ENCODE assay signal across 9 cellular contexts in the genomic region with DNA sequence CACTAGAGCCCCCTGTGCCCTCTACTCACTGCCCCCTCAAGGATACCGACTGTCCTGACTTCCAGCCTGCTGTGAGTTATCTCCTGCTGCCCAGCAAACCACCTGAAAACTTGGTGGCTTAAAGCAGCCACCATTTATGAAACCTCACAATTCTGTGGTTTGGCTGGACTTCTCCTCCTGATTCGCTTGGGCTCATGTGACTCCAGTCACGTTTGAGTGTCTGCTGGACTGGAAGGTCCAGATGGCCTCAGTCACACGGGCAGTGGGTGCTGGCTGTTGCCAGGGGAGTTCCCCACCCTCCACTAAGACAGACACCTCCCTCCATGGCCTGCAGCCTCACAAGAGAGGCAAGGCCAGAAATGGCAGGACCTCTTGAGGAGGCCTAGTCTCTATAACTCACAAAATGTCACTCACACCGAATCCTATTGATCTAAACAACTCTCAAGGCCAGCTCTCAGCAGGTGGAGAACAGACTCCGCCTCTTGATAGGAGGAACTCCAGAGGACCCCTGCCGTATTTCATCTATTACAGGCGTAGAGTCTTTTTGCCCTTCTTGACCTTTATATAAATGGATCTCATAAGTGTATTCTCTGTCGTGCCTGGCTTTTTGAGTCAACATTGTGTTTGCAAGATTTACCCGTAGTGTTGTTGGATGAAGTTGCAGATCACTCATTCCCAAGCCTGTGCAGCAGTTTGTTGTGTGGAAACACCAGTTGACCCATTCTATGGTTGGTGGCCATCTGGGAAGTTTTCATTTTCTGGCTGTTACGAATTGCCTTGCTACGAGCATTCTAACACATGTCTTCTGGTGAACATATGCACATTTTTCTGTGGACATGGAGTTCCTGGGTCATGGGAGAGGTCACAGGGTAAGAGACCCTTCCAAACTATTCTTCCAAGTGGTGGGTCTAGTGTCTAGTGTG. TPM values are rescaled to one million over a fixed set of nuclear protein-coding genes. Genes with fewer than 3 reads are reported as not detected.
DNase-seq lines count a peak whose midpoint lies in the region; ATAC-seq and TF ChIP-seq lines count a peak whose summit lies in the region.
"Had no signal": no experiment of that assay in that cellular context is flagged by ENCODE, and none has a peak within 500 bp of the region (broad histone marks: within the 10 kb centered on the region; RNA-seq: fewer than 3 reads in every experiment).

No MANE protein-coding gene starts in this region.

- TF ChIP-seq POLR2A in breast epithelium (IDR thresholded peaks at IDR 0.05) (no peak), esophagus muscularis mucosa (IDR thresholded peaks at IDR 0.05; ENCODE audit: low read depth) (no peak)

- H3K4me3 ChIP-seq in breast epithelium: no peak overlapping the region
- H3K4me3 ChIP-seq in esophagus muscularis mucosa: no peak overlapping the region

- 71% methylated on average over 12 of the region's 12 CpGs for WGBS in esophagus muscularis mucosa

- peak; percentile 60 for ATAC-seq in HG03097 (IDR thresholded peaks at IDR 0.05; ENCODE audit: low FRiP score, unreplicated experiment)
- peak; percentile 38 to 48 for ATAC-seq in stimulated activated naive B cell treated with anti-CD40 and anti-IgM and Interleukin-4, amounts not matched to agents 10 μg/mL and 1 μg/mL and 100 μg/mL, for 72 hours (replicated peaks)

- DNase-seq in breast epithelium (ENCODE audit: low spot score in 2 of 2) (peak in 1 of 2 donors; percentile 39), MCF 10A (ENCODE audit: unreplicated experiment) (no peak), esophagus muscularis mucosa (ENCODE audit: extremely low spot score) (no peak), OCI-M2 (lab: John Stamatoyannopoulos, UW; ENCODE audit: unreplicated experiment) (no peak), chondrocyte (ENCODE audit: low spot score) (no peak)
- DNase-seq in stimulated activated naive B cell treated with anti-CD40 and anti-IgM and Interleukin-4, amounts not matched to agents 10 μg/mL and 1 μg/mL and 100 μg/mL, for 72 hours: no peak
- DNase-seq in activated CD8-positive, alpha-beta memory T cell treated with anti-CD3 and anti-CD28 coated beads, Interleukin-2, amount 50 U/mL, for 48 hours: no peak

- TF ChIP-seq EP300 in esophagus muscularis mucosa (IDR thresholded peaks at IDR 0.05): no peak

- H3K9me3 Mint-ChIP-seq in MCF 10A (ENCODE audit: unreplicated experiment) (no peaks in the 10 kb centered on the region), chondrocyte (ENCODE audit: low read depth) (no peaks in the 10 kb centered on the region)
- H3K9me3 Mint-ChIP-seq in stimulated activated naive B cell treated with anti-CD40 and anti-IgM and Interleukin-4, amounts not matched to agents 10 μg/mL and 1 μg/mL and 100 μg/mL, for 72 hours: no peaks in the 10 kb centered on the region
- H3K9me3 Mint-ChIP-seq: T-helper 1 cell treated with Interleukin-12 subunit alpha and Interleukin-12 subunit beta and Interleukin-4 antibody, amounts not matched to agents 30 μg/mL and 1 μg/mL, for 36 hours had no signal

- POLR2A ChIA-PET in MCF 10A (lab: Yijun Ruan, JAX): interaction anchor here (0.8 kb wide), 2 partner anchors 32 to 72 kb away, joined by 3 read pairs; no protein-coding TSS in a partner anchor

- H3K27ac Mint-ChIP-seq in MCF 10A (ENCODE audit: low read depth, unreplicated experiment): no peak overlapping the region
- H3K27ac Mint-ChIP-seq in stimulated activated naive B cell treated with anti-CD40 and anti-IgM and Interleukin-4, amounts not matched to agents 10 μg/mL and 1 μg/mL and 100 μg/mL, for 72 hours: no peak overlapping the region
- H3K27ac Mint-ChIP-seq in chondrocyte (ENCODE audit: unreplicated experiment): no peak overlapping the region
- H3K27ac Mint-ChIP-seq: T-helper 1 cell treated with Interleukin-12 subunit alpha and Interleukin-12 subunit beta and Interleukin-4 antibody, amounts not matched to agents 30 μg/mL and 1 μg/mL, for 36 hours had no signal

- CTCF ChIA-PET in MCF 10A (lab: Yijun Ruan, JAX): no interaction called here

- H3K4me1 ChIP-seq in breast epithelium (peaks cover 13 to 19% of the 10 kb centered on the region in 2 donors), esophagus muscularis mucosa (peaks cover 68 to 91% (median 79%) of the 10 kb centered on the region in 4 donors)

- H3K36me3 Mint-ChIP-seq in MCF 10A (ENCODE audit: insufficient read depth, unreplicated experiment): peaks cover 15% of the 10 kb centered on the region
- H3K36me3 Mint-ChIP-seq in stimulated activated naive B cell treated with anti-CD40 and anti-IgM and Interleukin-4, amounts not matched to agents 10 μg/mL and 1 μg/mL and 100 μg/mL, for 72 hours: peaks cover 0 to 4% of the 10 kb centered on the region in 2 donors
- H3K36me3 Mint-ChIP-seq in chondrocyte (ENCODE audit: low read depth): peaks cover 13% of the 10 kb centered on the region

- H3K27ac ChIP-seq in breast epithelium: peak overlapping the region; percentile 3 to 46
- peak overlapping the region in 3 of 4 donors; percentile 77 to 87 (median 86) for H3K27ac ChIP-seq in esophagus muscularis mucosa (replicated peaks in 1 of 4)

- H3K36me3 ChIP-seq in breast epithelium (no peaks in the 10 kb centered on the region), esophagus muscularis mucosa (peaks cover 4 to 38% (median 35%) of the 10 kb centered on the region in 4 donors)

- intact Hi-C loops in breast epithelium (cut with DNase I; ENCODE audit: low total_unique reads) (no loop called here), MCF 10A (cut with micrococcal nuclease) (no loop called here), esophagus muscularis mucosa (cut with DNase I) (no loop called here)

- H3K9me3 ChIP-seq in breast epithelium: no peaks in the 10 kb centered on the region
- H3K9me3 ChIP-seq in esophagus muscularis mucosa: no peaks in the 10 kb centered on the region

- H3K27me3 Mint-ChIP-seq in MCF 10A (ENCODE audit: insufficient read depth, unreplicated experiment) (no peaks in the 10 kb centered on the region), chondrocyte (ENCODE audit: low read depth) (no peaks in the 10 kb centered on the region)
- peaks cover 16 to 26% of the 10 kb centered on the region in 2 donors for H3K27me3 Mint-ChIP-seq in stimulated activated naive B cell treated with anti-CD40 and anti-IgM and Interleukin-4, amounts not matched to agents 10 μg/mL and 1 μg/mL and 100 μg/mL, for 72 hours

- H3K27me3 ChIP-seq in breast epithelium: no peaks in the 10 kb centered on the region
- no peaks in the 10 kb centered on the region for H3K27me3 ChIP-seq in esophagus muscularis mucosa

- BruUV-seq in MCF 10A (replicated peaks; lab: Mats Ljungman, UMichigan): no TSS peak

- H3K4me3 Mint-ChIP-seq in MCF 10A (ENCODE audit: unreplicated experiment) (no peak overlapping the region), chondrocyte (ENCODE audit: unreplicated experiment) (no peak overlapping the region)
- H3K4me3 Mint-ChIP-seq in stimulated activated naive B cell treated with anti-CD40 and anti-IgM and Interleukin-4, amounts not matched to agents 10 μg/mL and 1 μg/mL and 100 μg/mL, for 72 hours: peak overlapping the region; percentile 3 to 33

- H3K4me1 Mint-ChIP-seq in MCF 10A (ENCODE audit: insufficient read depth, unreplicated experiment) (peaks cover 44% of the 10 kb centered on the region), chondrocyte (ENCODE audit: low read depth) (peaks cover 52% of the 10 kb centered on the region)
- peaks cover 26 to 40% of the 10 kb centered on the region in 2 donors for H3K4me1 Mint-ChIP-seq in stimulated activated naive B cell treated with anti-CD40 and anti-IgM and Interleukin-4, amounts not matched to agents 10 μg/mL and 1 μg/mL and 100 μg/mL, for 72 hours

- TF ChIP-seq CTCF in breast epithelium (IDR thresholded peaks at IDR 0.05) (no peak), MCF 10A (IDR thresholded peaks at IDR 0.05; ENCODE audit: unreplicated experiment) (no peak), esophagus muscularis mucosa (IDR thresholded peaks at IDR 0.05) (no peak), chondrocyte (IDR thresholded peaks at IDR 0.05) (no peak)

RNA-seq across cellular contexts. Expression of a gene that starts 48.3 kb away (rescaled TPM):
- total RNA-seq in breast epithelium (10 to 100 TPM; 34.4 to 63.7 (median 39.8) TPM), MCF 10A (2022) (15.5 and 20.3 TPM in 2 replicates), esophagus muscularis mucosa (10 to 100 TPM; 48.7 to 87.2 (median 66.0) TPM), chondrocyte (46.2 to 74.6 TPM (median 48.7 TPM) in 3 replicates)

Comparison
In these comparisons a context has a peak if more than half of its experiments do, and no peak if none do; other contexts are left out.
1. H3K4me3 Mint-ChIP-seq: peak in stimulated activated naive B cell treated with anti-CD40 and anti-IgM and Interleukin-4, amounts not matched to agents 10 μg/mL and 1 μg/mL and 100 μg/mL, for 72 hours (2 of 2); none in MCF 10A (single experiment) and chondrocyte (single experiment).